ENCODE assay signal across 15 cellular contexts in the genomic region with DNA sequence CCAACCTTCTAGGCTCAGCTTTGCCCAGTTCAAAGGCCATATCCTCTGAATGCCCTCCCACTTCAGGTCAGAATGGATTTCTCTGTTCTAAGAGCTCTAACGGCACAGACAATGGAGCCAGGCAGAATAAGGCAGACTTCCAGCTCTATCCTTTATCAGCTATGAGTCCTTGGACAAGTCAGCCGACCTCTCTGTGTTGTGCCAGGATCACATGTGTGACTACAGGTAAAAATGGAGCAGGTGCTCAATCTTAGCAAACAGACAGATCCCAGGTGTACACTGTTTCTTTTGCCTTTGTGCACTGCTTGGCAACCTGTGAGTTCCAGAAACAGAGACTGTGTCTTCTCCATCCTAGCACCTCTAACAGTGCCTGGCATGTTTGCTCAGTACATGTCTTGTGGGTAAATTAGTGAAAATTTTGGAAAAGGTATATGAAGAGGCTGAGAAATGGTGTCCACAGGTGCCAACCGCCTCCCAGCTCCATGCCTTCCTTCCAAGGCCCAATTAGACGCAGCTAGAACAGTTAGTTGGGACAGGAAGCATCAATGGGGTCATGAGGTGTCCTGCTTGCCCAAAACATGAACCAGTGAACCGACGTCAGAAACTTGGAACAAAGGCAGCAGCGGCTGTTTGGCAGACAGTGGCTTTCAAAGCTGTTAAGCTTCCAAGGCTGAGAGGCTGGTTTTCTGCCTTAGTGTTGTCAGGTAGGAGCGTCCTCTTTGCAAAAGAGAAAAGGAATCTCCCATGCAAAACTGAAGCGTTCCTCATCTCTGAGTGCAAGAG. TPM values are rescaled to one million over a fixed set of nuclear protein-coding genes. Genes with fewer than 3 reads are reported as not detected.
DNase-seq lines count a peak whose midpoint lies in the region; ATAC-seq and TF ChIP-seq lines count a peak whose summit lies in the region.
"Had no signal": no experiment of that assay in that cellular context is flagged by ENCODE, and none has a peak within 500 bp of the region (broad histone marks: within the 10 kb centered on the region; RNA-seq: fewer than 3 reads in every experiment).

No MANE protein-coding gene starts in this region.

- no peaks in the 10 kb centered on the region for H3K4me1 Mint-ChIP-seq in activated naive CD4-positive, alpha-beta T cell treated with anti-CD3 and anti-CD28 coated beads, Interleukin-2, amount 10 ng/mL, durations not matched to agents 7 days and 5 days
- H3K4me1 Mint-ChIP-seq in activated naive CD4-positive, alpha-beta T cell treated with anti-CD3 and anti-CD28 coated beads for 36 hours (ENCODE audit: low read depth) = peaks cover 7% of the 10 kb centered on the region

- ATAC-seq in left lobe of liver (peak; percentile 58), HG03196 (IDR thresholded peaks at IDR 0.05; ENCODE audit: unreplicated experiment) (no peak), GM21737 (IDR thresholded peaks at IDR 0.05; ENCODE audit: unreplicated experiment) (no peak)

- no peak overlapping the region for H3K4ac ChIP-seq in trophoblast cell (ENCODE audit: low read depth, low read length)

- no peak overlapping the region for H2BK5ac ChIP-seq in trophoblast cell (ENCODE audit: low read depth, low read length, poor library complexity)

- H3K4me3 Mint-ChIP-seq in activated naive CD4-positive, alpha-beta T cell treated with anti-CD3 and anti-CD28 coated beads, Interleukin-2, amount 10 ng/mL, durations not matched to agents 7 days and 5 days = no peak overlapping the region
- no peak overlapping the region for H3K4me3 Mint-ChIP-seq in activated naive CD4-positive, alpha-beta T cell treated with anti-CD3 and anti-CD28 coated beads for 36 hours
- H3K4me3 Mint-ChIP-seq: HFFc6 had no signal

- H3K27ac ChIP-seq in sigmoid colon (peak overlapping the region in 2 of 4 donors; percentile 43 to 49), trophoblast cell (ENCODE audit: low read depth, low read length) (no peak overlapping the region)
- H3K27ac ChIP-seq: PC-9 had no signal

- H3K79me1 ChIP-seq in trophoblast cell (ENCODE audit: low read length) = no peaks in the 10 kb centered on the region

- no peak overlapping the region for H2BK12ac ChIP-seq in trophoblast cell (ENCODE audit: low read length)

- H3K27me3 ChIP-seq in sigmoid colon (no peaks in the 10 kb centered on the region), trophoblast cell (ENCODE audit: insufficient read depth, low read length) (no peaks in the 10 kb centered on the region)

- H3K18ac ChIP-seq in trophoblast cell (ENCODE audit: low read length) = no peak overlapping the region

- H3K36me3 ChIP-seq in sigmoid colon (peaks cover 10 to 94% (median 48%) of the 10 kb centered on the region in 4 donors), trophoblast cell (ENCODE audit: control insufficient read depth in 1 of 2, insufficient read depth in 2 of 2, low read length in 2 of 2) (peaks cover 64 to 89% of the 10 kb centered on the region in 2 experiments)

- CTCF ChIA-PET in activated naive CD4-positive, alpha-beta T cell treated with anti-CD3 and anti-CD28 coated beads, Interleukin-2, amount 10 ng/mL, durations not matched to agents 7 days and 5 days (lab: Charles Lee) = interaction anchor here (1.2 kb wide), 2 partner anchors 34 to 420 kb away, joined by 3 read pairs; no protein-coding TSS in a partner anchor
- CTCF ChIA-PET in activated naive CD4-positive, alpha-beta T cell treated with anti-CD3 and anti-CD28 coated beads for 36 hours (lab: Charles Lee) = no interaction called here

- H3K4me1 ChIP-seq in sigmoid colon (peaks cover 0 to 55% (median 45%) of the 10 kb centered on the region in 4 donors), trophoblast cell (ENCODE audit: control insufficient read depth in 1 of 2, insufficient read depth in 2 of 2, low read length in 2 of 2) (peaks cover 0 to 3% of the 10 kb centered on the region in 2 experiments)

- peak in 2 of 4 donors; percentile 43 to 57 for TF ChIP-seq EP300 in sigmoid colon (IDR thresholded peaks at IDR 0.05)

- no peak overlapping the region for H3K9ac ChIP-seq in trophoblast cell (ENCODE audit: low read length)

- no peaks in the 10 kb centered on the region for H3K9me3 ChIP-seq in sigmoid colon
- H3K9me3 ChIP-seq in trophoblast cell (ENCODE audit: insufficient read depth, low read depth, low read length) = peaks cover 1% of the 10 kb centered on the region

- 86 to 88% methylated on average over 9 of the region's 9 CpGs for WGBS in sigmoid colon, 2 donors
- no CpG with 5 or more reads among the region's 9 CpGs for WGBS in trophoblast cell (ENCODE audit: extremely low coverage, insufficient coverage, insufficient read length)

- peaks cover 62% of the 10 kb centered on the region for H3K36me3 Mint-ChIP-seq in activated naive CD4-positive, alpha-beta T cell treated with anti-CD3 and anti-CD28 coated beads, Interleukin-2, amount 10 ng/mL, durations not matched to agents 7 days and 5 days
- peaks cover 41% of the 10 kb centered on the region for H3K36me3 Mint-ChIP-seq in activated naive CD4-positive, alpha-beta T cell treated with anti-CD3 and anti-CD28 coated beads for 36 hours (ENCODE audit: low read depth)

- H2AK5ac ChIP-seq in trophoblast cell (ENCODE audit: low read length) = no peak overlapping the region

- no peak overlapping the region for H3K4me2 ChIP-seq in trophoblast cell (ENCODE audit: low read length)
- H3K4me2 ChIP-seq: PC-9 had no signal

- no peak overlapping the region for H2AFZ ChIP-seq in trophoblast cell (ENCODE audit: insufficient read depth, low read length, poor library complexity)
- H2AFZ ChIP-seq: PC-9 had no signal

- H3K23ac ChIP-seq in trophoblast cell (ENCODE audit: low read length) = no peak overlapping the region

- H2BK120ac ChIP-seq in trophoblast cell (ENCODE audit: insufficient read depth, low read length, poor library complexity) = no peak overlapping the region

- H3K79me2 ChIP-seq in trophoblast cell (ENCODE audit: control insufficient read depth, insufficient read depth, low read length, poor library complexity) = peaks cover 1% of the 10 kb centered on the region

- H3K27ac Mint-ChIP-seq in activated naive CD4-positive, alpha-beta T cell treated with anti-CD3 and anti-CD28 coated beads, Interleukin-2, amount 10 ng/mL, durations not matched to agents 7 days and 5 days = peak overlapping the region; percentile 50
- no peak overlapping the region for H3K27ac Mint-ChIP-seq in activated naive CD4-positive, alpha-beta T cell treated with anti-CD3 and anti-CD28 coated beads for 36 hours
- H3K27ac Mint-ChIP-seq: HFFc6 had no signal

- H3K9me3 Mint-ChIP-seq in activated naive CD4-positive, alpha-beta T cell treated with anti-CD3 and anti-CD28 coated beads, Interleukin-2, amount 10 ng/mL, durations not matched to agents 7 days and 5 days = no peaks in the 10 kb centered on the region
- no peaks in the 10 kb centered on the region for H3K9me3 Mint-ChIP-seq in activated naive CD4-positive, alpha-beta T cell treated with anti-CD3 and anti-CD28 coated beads for 36 hours
- H3K9me3 Mint-ChIP-seq: HFFc6 had no signal

- no peak overlapping the region for H4K8ac ChIP-seq in trophoblast cell (ENCODE audit: low read depth, low read length)

- H4K12ac ChIP-seq in trophoblast cell (ENCODE audit: low read depth, low read length) = no peak overlapping the region

- TF ChIP-seq CTCF in sigmoid colon (IDR thresholded peaks at IDR 0.05) = no peak

- DNase-seq in activated naive CD4-positive, alpha-beta T cell treated with anti-CD3 and anti-CD28 coated beads, Interleukin-2, amount 10 ng/mL, durations not matched to agents 7 days and 5 days = no peak
- no peak for DNase-seq in activated naive CD4-positive, alpha-beta T cell treated with anti-CD3 and anti-CD28 coated beads for 36 hours
- DNase-seq in NCI-H774 (lab: John Stamatoyannopoulos, UW) = peak; percentile 42
- no peak for DNase-seq in left lobe of liver (ENCODE audit: low spot score)
- DNase-seq in sigmoid colon = peak; percentile 80
- DNase-seq in trophoblast cell = no peak
- DNase-seq: GF-D8, HFFc6, NCI-H1048, NCI-H1436 treated with DMSO at 0.1 percent for 48 hours, NCI-H2029 treated with DMSO at 0.1 percent for 48 hours, NCI-H748 treated with DMSO at 0.1 percent for 48 hours, PC-9 had no signal

- H3K27me3 Mint-ChIP-seq in activated naive CD4-positive, alpha-beta T cell treated with anti-CD3 and anti-CD28 coated beads, Interleukin-2, amount 10 ng/mL, durations not matched to agents 7 days and 5 days = no peaks in the 10 kb centered on the region
- no peaks in the 10 kb centered on the region for H3K27me3 Mint-ChIP-seq in activated naive CD4-positive, alpha-beta T cell treated with anti-CD3 and anti-CD28 coated beads for 36 hours (ENCODE audit: low read depth)

- no peak for TF ChIP-seq POLR2A in sigmoid colon (IDR thresholded peaks at IDR 0.05)

- no peak overlapping the region for H4K91ac ChIP-seq in trophoblast cell (ENCODE audit: low read depth, low read length)

- H3K14ac ChIP-seq in trophoblast cell (ENCODE audit: low read length) = no peak overlapping the region

- intact Hi-C loops in activated naive CD4-positive, alpha-beta T cell treated with anti-CD3 and anti-CD28 coated beads for 36 hours (cut with micrococcal nuclease) = no loop called here
- intact Hi-C loops in sigmoid colon (cut with DNase I) = loop anchor here (2.0 kb wide), 1 partner anchor 24 kb away; no protein-coding TSS in a partner anchor

- H3K4me3 ChIP-seq in sigmoid colon = no peak overlapping the region
- H3K4me3 ChIP-seq in trophoblast cell (ENCODE audit: low read depth, low read length) = no peak overlapping the region
- H3K4me3 ChIP-seq: PC-9 had no signal

RNA-seq across cellular contexts. Expression of a gene that starts 28.7 kb away (rescaled TPM):
- 100 to 1,000 TPM; 105 to 109 TPM for total RNA-seq in activated naive CD4-positive, alpha-beta T cell treated with anti-CD3 and anti-CD28 coated beads for 36 hours
- total RNA-seq in left lobe of liver (7.0 TPM), sigmoid colon (10 to 100 TPM; 49.5 to 82.0 (median 58.8) TPM)
- 10 to 100 TPM; 16.8 to 39.3 (median 21.0) TPM for polyA plus RNA-seq in sigmoid colon
- 139 and 146 TPM in 2 replicates for polyA plus RNA-seq in trophoblast cell (2013)

Comparison
In these comparisons a context has a peak if more than half of its experiments do, and no peak if none do; other contexts are left out.
1. DNase-seq: peak in NCI-H774 (single experiment) and sigmoid colon (single experiment); none in activated naive CD4-positive, alpha-beta T cell treated with anti-CD3 and anti-CD28 coated beads, Interleukin-2, amount 10 ng/mL, durations not matched to agents 7 days and 5 days (single experiment), activated naive CD4-positive, alpha-beta T cell treated with anti-CD3 and anti-CD28 coated beads for 36 hours (single experiment), left lobe of liver (single experiment) and trophoblast cell (0 of 2).